27 cellular contexts compared by ENCODE assay signal in genomic region chr13:111017755-111018487, GRCh38.
DNase-seq lines count a peak whose midpoint lies in the region; ATAC-seq, FAIRE-seq and TF ChIP-seq lines count a peak whose summit lies in the region.
"Had no signal": no experiment of that assay in that cellular context is flagged by ENCODE, and none has a peak within 500 bp of the region (broad histone marks: within the 10 kb centered on the region; RNA-seq: fewer than 3 reads in every experiment).

No MANE protein-coding gene starts in this region.

- TF ChIP-seq POLR2A in stomach (IDR thresholded peaks at IDR 0.05) = no peak

- no peak overlapping the region for H3K9ac ChIP-seq in astrocyte (ENCODE audit: low read length)
- H3K9ac ChIP-seq: BLaER1 treated with 17β-estradiol and CSF1 and Interleukin-3, amounts not matched to agents 10 nM and 100 nM had no signal

- H3K27me3 ChIP-seq in astrocyte (ENCODE audit: insufficient read depth, low read length) (no peaks in the 10 kb centered on the region), stomach (no peaks in the 10 kb centered on the region)
- H3K27me3 ChIP-seq: BLaER1 treated with 17β-estradiol and CSF1 and Interleukin-3, amounts not matched to agents 10 nM and 100 nM had no signal

- H3K79me2 ChIP-seq in astrocyte (ENCODE audit: insufficient read depth, low read length) = no peaks in the 10 kb centered on the region

- no peak overlapping the region for H3K27ac ChIP-seq in astrocyte (ENCODE audit: low read depth, low read length)
- H3K27ac ChIP-seq in stomach = no peak overlapping the region
- H3K27ac ChIP-seq: 22Rv1; A549; BLaER1 treated with 17β-estradiol and CSF1 and Interleukin-3, amounts not matched to agents 10 nM and 100 nM had no signal

- no peak overlapping the region for H3K4me2 ChIP-seq in astrocyte (ENCODE audit: low read length)
- H3K4me2 ChIP-seq: A549; BLaER1 treated with 17β-estradiol and CSF1 and Interleukin-3, amounts not matched to agents 10 nM and 100 nM; GM23338 had no signal

- no peak overlapping the region for H3K4me3 Mint-ChIP-seq in astrocyte (ENCODE audit: unreplicated experiment)
- H3K4me3 Mint-ChIP-seq: CD14-positive monocyte; CD4-positive, alpha-beta T cell; CD8-positive, alpha-beta memory T cell; GM23338; H9 had no signal

- TF ChIP-seq CTCF in astrocyte (IDR thresholded peaks at IDR 0.05; ENCODE audit: insufficient read depth, low read depth, low read length) (no peak), fibroblast of mammary gland (conservative IDR thresholded peaks at IDR 0.05; ENCODE audit: control insufficient read depth, insufficient read depth, low read depth, low read length) (no peak), stomach (IDR thresholded peaks at IDR 0.05) (no peak)

- peaks cover 13% of the 10 kb centered on the region for H3K9me3 Mint-ChIP-seq in astrocyte (ENCODE audit: unreplicated experiment)

- intact Hi-C loops in stomach (cut with DNase I; ENCODE audit: low total_unique reads) = no loop called here

- ATAC-seq in HG03354 (IDR thresholded peaks at IDR 0.05; ENCODE audit: poor library complexity, severe bottlenecking, unreplicated experiment) (no peak), HG02970 (IDR thresholded peaks at IDR 0.05; ENCODE audit: low FRiP score, unreplicated experiment) (no peak)
- ATAC-seq: A549, GM23338, HCT116 had no signal

- H3K4me1 Mint-ChIP-seq in astrocyte (ENCODE audit: low read depth, unreplicated experiment) = no peaks in the 10 kb centered on the region
- H3K4me1 Mint-ChIP-seq: CD14-positive monocyte; CD8-positive, alpha-beta memory T cell; GM23338; H9 had no signal

- 84 to 92% (median 88%) methylated on average over 27 of the region's 27 CpGs for WGBS in stomach, 5 donors

- no peak overlapping the region for H2AFZ ChIP-seq in astrocyte (ENCODE audit: low read depth, low read length)
- H2AFZ ChIP-seq: GM23338 had no signal

- no peaks in the 10 kb centered on the region for H4K20me1 ChIP-seq in astrocyte (ENCODE audit: insufficient read depth, low read length)
- H4K20me1 ChIP-seq: BLaER1 treated with 17β-estradiol and CSF1 and Interleukin-3, amounts not matched to agents 10 nM and 100 nM had no signal

- H3K4me3 ChIP-seq in astrocyte (ENCODE audit: insufficient read depth, low read depth, low read length) (no peak overlapping the region), fibroblast of mammary gland (ENCODE audit: control insufficient read depth, low read depth, low read length) (no peak overlapping the region), stomach (no peak overlapping the region)
- H3K4me3 ChIP-seq: A549; BLaER1 treated with 17β-estradiol and CSF1 and Interleukin-3, amounts not matched to agents 10 nM and 100 nM; GM23338 had no signal

- H3K36me3 Mint-ChIP-seq in astrocyte (ENCODE audit: low read depth, unreplicated experiment) = peaks cover 2% of the 10 kb centered on the region
- H3K36me3 Mint-ChIP-seq: CD14-positive monocyte had no signal

- DNase-seq in A172 (ENCODE audit: low spot score) = peak; percentile 77
- peak; percentile 78 for DNase-seq in NCI-H226
- peak; percentile 36 for DNase-seq in astrocyte (ENCODE audit: low read depth)
- DNase-seq in fibroblast of mammary gland (ENCODE audit: low read depth) = peak; percentile 24
- no peak for DNase-seq in NCI-H510A (lab: John Stamatoyannopoulos, UW)
- no peak for DNase-seq in stomach
- DNase-seq: ACHN; AML-193; BE2C; Calu3; CD4-positive, alpha-beta T cell; CD8-positive, alpha-beta memory T cell; COR-L47; DMS53; DMS79 treated with DMSO at 0.1 percent for 48 hours; GF-D8; H9 had no signal

- no peaks in the 10 kb centered on the region for H3K27me3 Mint-ChIP-seq in astrocyte (ENCODE audit: low read depth, unreplicated experiment)

- TF ChIP-seq EP300 in stomach (IDR thresholded peaks at IDR 0.05) = no peak

- FAIRE-seq in astrocyte (lab: Jason Lieb, UNC) = no peak
- FAIRE-seq: A549, GM12891, GM18507 had no signal

- H3K4me1 ChIP-seq in astrocyte (ENCODE audit: insufficient read depth, low read length) (no peaks in the 10 kb centered on the region), stomach (no peaks in the 10 kb centered on the region)
- H3K4me1 ChIP-seq: A549; BE2C; BLaER1 treated with 17β-estradiol and CSF1 and Interleukin-3, amounts not matched to agents 10 nM and 100 nM had no signal

- no peaks in the 10 kb centered on the region for H3K36me3 ChIP-seq in astrocyte (ENCODE audit: insufficient read depth, low read length)
- no peaks in the 10 kb centered on the region for H3K36me3 ChIP-seq in stomach
- H3K36me3 ChIP-seq: BE2C; BLaER1 treated with 17β-estradiol and CSF1 and Interleukin-3, amounts not matched to agents 10 nM and 100 nM had no signal

- peaks cover 8% of the 10 kb centered on the region for H3K9me3 ChIP-seq in astrocyte (ENCODE audit: insufficient read depth, low read depth, low read length)
- peaks cover 0 to 35% (median 20%) of the 10 kb centered on the region in 4 donors for H3K9me3 ChIP-seq in stomach
- H3K9me3 ChIP-seq: BE2C had no signal

- H3K27ac Mint-ChIP-seq in astrocyte (ENCODE audit: unreplicated experiment) = no peak overlapping the region
- H3K27ac Mint-ChIP-seq: CD14-positive monocyte; CD4-positive, alpha-beta T cell; CD8-positive, alpha-beta memory T cell; GM23338; H9 had no signal

Comparison
In these comparisons a context has a peak if more than half of its experiments do, and no peak if none do; other contexts are left out.
1. DNase-seq: peak in A172 (single experiment), NCI-H226 (single experiment), astrocyte (single experiment) and fibroblast of mammary gland (single experiment); none in NCI-H510A (single experiment) and stomach (single experiment).